ENCODE assay signal across 17 cellular contexts in the genomic region with DNA sequence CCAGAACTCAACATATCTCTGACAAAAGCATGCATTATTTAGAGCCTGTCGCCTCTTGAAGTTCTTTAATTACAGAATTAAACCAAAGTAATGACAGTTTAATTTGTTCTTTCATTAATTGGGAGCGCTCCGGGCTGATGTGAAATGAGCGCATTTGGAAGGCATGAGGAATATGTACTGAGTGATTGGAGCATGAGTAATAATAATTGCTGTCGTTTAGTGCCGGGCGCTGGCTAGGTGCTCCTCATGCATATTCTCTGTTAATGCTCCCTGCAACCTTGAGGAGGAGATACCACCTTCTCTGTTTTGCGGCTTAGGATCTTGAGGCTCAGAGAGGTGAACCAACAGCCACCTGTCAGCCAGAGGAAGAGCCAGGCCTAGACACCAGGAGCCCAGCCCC.
DNase-seq lines count a peak whose midpoint lies in the region; ATAC-seq and TF ChIP-seq lines count a peak whose summit lies in the region.
"Had no signal": no experiment of that assay in that cellular context is flagged by ENCODE, and none has a peak within 500 bp of the region (broad histone marks: within the 10 kb centered on the region; RNA-seq: fewer than 3 reads in every experiment).

No MANE protein-coding gene starts in this region.

- no peak for ATAC-seq in right lobe of liver
- ATAC-seq: pancreas had no signal

- no peak for TF ChIP-seq POLR2A in right lobe of liver (IDR thresholded peaks at IDR 0.05)

- H3K4me3 Mint-ChIP-seq in endodermal cell, result no peak overlapping the region
- H3K4me3 Mint-ChIP-seq: H9 had no signal

- peak; percentile 59 for DNase-seq in AG08395 (ENCODE audit: low spot score)
- DNase-seq in HCEC 1CT, result peak; percentile 52
- DNase-seq in WERI-Rb-1, result peak; percentile 35
- DNase-seq in fibroblast of villous mesenchyme (ENCODE audit: low read depth), result peak; percentile 14
- DNase-seq in NCI-H2196 treated with DMSO at 0.1 percent for 48 hours (lab: John Stamatoyannopoulos, UW; ENCODE audit: unreplicated experiment), result no peak
- no peak for DNase-seq in cardiac septum (ENCODE audit: low spot score)
- no peak for DNase-seq in right lobe of liver
- no peak for DNase-seq in endodermal cell
- DNase-seq: amygdala; colonic mucosa; H9; NCI-H146; NCI-H510A treated with DMSO at 0.1 percent for 48 hours; stimulated activated CD4-positive, alpha-beta T cell treated with anti-CD3 and anti-CD28 coated beads, Interleukin-4, amount 100 ng/mL, for 1 hour; T1000 had no signal

- TF ChIP-seq CTCF in WERI-Rb-1 (IDR thresholded peaks at IDR 0.05; ENCODE audit: low read depth, low read length) (no peak), fibroblast of villous mesenchyme (IDR thresholded peaks at IDR 0.05; ENCODE audit: insufficient read depth, low read depth, low read length) (no peak), right lobe of liver (IDR thresholded peaks at IDR 0.05) (no peak), endodermal cell (conservative IDR thresholded peaks at IDR 0.05) (no peak)

- no peaks in the 10 kb centered on the region for H3K9me3 Mint-ChIP-seq in endodermal cell
- H3K9me3 Mint-ChIP-seq: H9 had no signal

- no peak overlapping the region for H3K27ac Mint-ChIP-seq in endodermal cell

- peaks cover 1% of the 10 kb centered on the region for H3K27me3 Mint-ChIP-seq in endodermal cell (ENCODE audit: insufficient read depth)

- no peak overlapping the region for H3K9ac ChIP-seq in endodermal cell (ENCODE audit: extremely low read depth, low read length, poor library complexity, severe bottlenecking)

- 90% methylated on average over 6 of the region's 8 CpGs for WGBS in right lobe of liver (ENCODE audit: insufficient coverage, low coverage, low lambda C conversion rate, missing lambda C conversion rate)
- WGBS in endodermal cell (ENCODE audit: insufficient coverage in 1 of 2, insufficient read length in 1 of 2), 2 experiments, result 92 to 100% methylated on average over 7 to 8 of the region's 8 CpGs

- H3K27me3 ChIP-seq in WERI-Rb-1 (ENCODE audit: insufficient read depth, low read depth, severe bottlenecking) (no peaks in the 10 kb centered on the region), right lobe of liver (no peaks in the 10 kb centered on the region), endodermal cell (ENCODE audit: control insufficient read depth, insufficient read depth, low read length, poor library complexity, severe bottlenecking) (no peaks in the 10 kb centered on the region)
- H3K27me3 ChIP-seq: colonic mucosa, pancreas, SJSA1 had no signal

- H3K36me3 ChIP-seq in WERI-Rb-1 (no peaks in the 10 kb centered on the region), right lobe of liver (no peaks in the 10 kb centered on the region), endodermal cell (ENCODE audit: control insufficient read depth, insufficient read depth, low read length) (no peaks in the 10 kb centered on the region)
- H3K36me3 ChIP-seq: colonic mucosa, pancreas, SJSA1 had no signal

- no peaks in the 10 kb centered on the region for H3K36me3 Mint-ChIP-seq in endodermal cell (ENCODE audit: low read depth)

- H3K4me3 ChIP-seq in WERI-Rb-1 (ENCODE audit: low read depth, low read length), result no peak overlapping the region
- no peak overlapping the region for H3K4me3 ChIP-seq in fibroblast of villous mesenchyme (ENCODE audit: low read depth, low read length)
- no peak overlapping the region for H3K4me3 ChIP-seq in right lobe of liver
- no peak overlapping the region for H3K4me3 ChIP-seq in endodermal cell (ENCODE audit: low read length)
- H3K4me3 ChIP-seq: colonic mucosa, pancreas, SJSA1 had no signal

- no peak overlapping the region for H3K27ac ChIP-seq in WERI-Rb-1
- no peak overlapping the region for H3K27ac ChIP-seq in right lobe of liver
- H3K27ac ChIP-seq in endodermal cell (ENCODE audit: low read depth, low read length), result no peak overlapping the region
- H3K27ac ChIP-seq: colonic mucosa, SJSA1 had no signal

- intact Hi-C loops in cardiac septum (cut with DNase I), result loop anchor here (5.0 kb wide), 1 partner anchor 204 kb away; no protein-coding TSS in a partner anchor
- intact Hi-C loops in right lobe of liver (cut with DNase I), result loop anchor here (10.0 kb wide), 2 partner anchors 191 to 211 kb away; no protein-coding TSS in a partner anchor

- peaks cover 19% of the 10 kb centered on the region for H3K4me1 Mint-ChIP-seq in endodermal cell

- no peaks in the 10 kb centered on the region for H3K9me3 ChIP-seq in WERI-Rb-1 (ENCODE audit: severe bottlenecking)
- no peaks in the 10 kb centered on the region for H3K9me3 ChIP-seq in right lobe of liver
- H3K9me3 ChIP-seq in endodermal cell (ENCODE audit: control insufficient read depth, low read length), result no peaks in the 10 kb centered on the region
- H3K9me3 ChIP-seq: colonic mucosa, pancreas, SJSA1 had no signal

- H3K4me1 ChIP-seq in right lobe of liver (peaks cover 0 to 5% (median 0%) of the 10 kb centered on the region in 4 donors), endodermal cell (ENCODE audit: control insufficient read depth, insufficient read depth, low read length) (no peaks in the 10 kb centered on the region)

Comparison
In these comparisons a context has a peak if more than half of its experiments do, and no peak if none do; other contexts are left out.
1. DNase-seq: peak in AG08395 (single experiment), HCEC 1CT (single experiment), WERI-Rb-1 (single experiment) and fibroblast of villous mesenchyme (single experiment); none in NCI-H2196 treated with DMSO at 0.1 percent for 48 hours (single experiment), cardiac septum (single experiment), right lobe of liver (0 of 3) and endodermal cell (single experiment).